Comparison of ENCODE assay signal across 1 cellular context in the genomic region with DNA sequence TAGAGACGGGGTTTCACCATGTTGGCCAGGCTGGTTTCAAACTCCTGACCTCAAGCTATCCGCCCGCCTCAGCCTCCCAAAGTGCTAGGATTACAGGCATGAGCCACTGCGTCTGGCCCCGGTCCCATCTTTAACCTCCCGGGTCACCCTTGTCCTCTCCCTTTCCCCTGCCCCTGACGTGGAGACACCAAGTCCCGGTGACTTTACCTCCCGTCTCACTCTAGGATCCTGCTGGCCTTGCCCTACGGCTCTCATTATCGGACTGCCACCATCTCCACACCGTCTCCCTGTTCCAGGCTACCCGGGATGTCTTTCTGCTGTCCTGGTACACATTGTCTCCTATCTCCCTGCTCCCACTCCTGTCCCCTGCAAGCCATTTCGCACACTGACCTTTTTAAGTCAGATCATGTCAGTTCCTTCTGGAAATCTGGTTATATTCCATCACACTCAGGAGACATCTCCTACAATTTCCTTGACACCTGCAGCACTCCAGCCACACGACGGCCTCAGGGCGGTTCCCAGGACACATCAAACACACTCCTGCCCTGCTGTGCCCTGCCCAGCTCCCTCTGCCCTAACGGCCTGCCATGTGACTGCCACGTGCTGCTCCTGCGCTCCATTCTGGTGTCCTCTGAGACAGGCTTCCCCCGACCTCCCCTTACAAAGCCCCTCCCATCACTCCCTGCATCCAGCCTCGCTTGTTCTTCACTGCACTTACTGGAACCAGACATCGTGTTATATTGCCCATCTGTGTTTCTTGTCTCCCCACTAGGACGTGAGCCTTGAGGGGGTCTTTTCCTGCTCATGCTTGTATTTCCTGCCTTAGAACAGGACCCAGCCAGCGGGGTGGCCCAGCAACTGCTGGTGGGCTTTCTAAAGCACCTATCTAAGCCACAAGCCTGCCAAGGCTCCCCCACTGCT.
TF ChIP-seq lines count a peak whose summit lies in the region.

No MANE protein-coding gene starts in this region.

TF ChIP-seq in WTC11, 78 proteins besides CTCF, POLR2A, EP300 and RAD21 (continued from another document):
- TF ChIP-seq, protein P1, sequence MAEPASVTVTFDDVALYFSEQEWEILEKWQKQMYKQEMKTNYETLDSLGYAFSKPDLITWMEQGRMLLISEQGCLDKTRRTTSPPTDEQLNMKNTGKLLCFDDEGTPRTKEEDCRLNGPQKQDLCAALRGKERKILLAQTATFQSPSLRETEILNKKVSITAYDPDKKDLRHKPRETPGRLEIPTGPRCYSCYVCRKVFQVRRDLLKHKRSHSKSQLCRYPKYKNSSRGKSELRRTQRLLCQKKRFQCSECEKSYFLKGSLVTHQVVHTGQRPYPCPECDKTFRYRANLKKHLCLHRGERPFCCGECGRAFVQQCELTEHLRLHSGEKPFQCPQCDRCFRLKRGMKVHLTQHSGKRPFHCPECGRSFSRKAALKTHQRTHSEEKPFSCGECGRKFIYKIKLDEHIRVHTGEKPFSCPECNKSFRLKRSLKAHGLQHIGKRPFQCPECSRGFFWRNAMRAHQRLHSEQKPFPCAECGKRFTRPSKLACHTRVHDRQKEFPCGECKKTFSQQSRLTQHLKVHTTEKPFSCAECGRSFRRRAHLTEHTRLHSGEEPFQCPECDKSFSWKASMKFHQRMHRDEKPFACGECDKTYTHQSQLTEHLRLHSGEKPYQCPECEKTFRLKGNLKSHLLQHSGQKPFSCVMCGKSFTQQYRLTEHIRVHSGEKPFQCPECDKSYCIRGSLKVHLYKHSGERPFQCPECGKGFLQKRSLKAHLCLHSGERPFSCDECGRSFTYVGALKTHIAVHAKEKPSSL (CRISPR knock-in tag; conservative IDR thresholded peaks at IDR 0.05): no peak
- TF ChIP-seq NFYB (CRISPR knock-in tag; conservative IDR thresholded peaks at IDR 0.05; ENCODE audit: low read depth): no peak
- TF ChIP-seq, protein P2, sequence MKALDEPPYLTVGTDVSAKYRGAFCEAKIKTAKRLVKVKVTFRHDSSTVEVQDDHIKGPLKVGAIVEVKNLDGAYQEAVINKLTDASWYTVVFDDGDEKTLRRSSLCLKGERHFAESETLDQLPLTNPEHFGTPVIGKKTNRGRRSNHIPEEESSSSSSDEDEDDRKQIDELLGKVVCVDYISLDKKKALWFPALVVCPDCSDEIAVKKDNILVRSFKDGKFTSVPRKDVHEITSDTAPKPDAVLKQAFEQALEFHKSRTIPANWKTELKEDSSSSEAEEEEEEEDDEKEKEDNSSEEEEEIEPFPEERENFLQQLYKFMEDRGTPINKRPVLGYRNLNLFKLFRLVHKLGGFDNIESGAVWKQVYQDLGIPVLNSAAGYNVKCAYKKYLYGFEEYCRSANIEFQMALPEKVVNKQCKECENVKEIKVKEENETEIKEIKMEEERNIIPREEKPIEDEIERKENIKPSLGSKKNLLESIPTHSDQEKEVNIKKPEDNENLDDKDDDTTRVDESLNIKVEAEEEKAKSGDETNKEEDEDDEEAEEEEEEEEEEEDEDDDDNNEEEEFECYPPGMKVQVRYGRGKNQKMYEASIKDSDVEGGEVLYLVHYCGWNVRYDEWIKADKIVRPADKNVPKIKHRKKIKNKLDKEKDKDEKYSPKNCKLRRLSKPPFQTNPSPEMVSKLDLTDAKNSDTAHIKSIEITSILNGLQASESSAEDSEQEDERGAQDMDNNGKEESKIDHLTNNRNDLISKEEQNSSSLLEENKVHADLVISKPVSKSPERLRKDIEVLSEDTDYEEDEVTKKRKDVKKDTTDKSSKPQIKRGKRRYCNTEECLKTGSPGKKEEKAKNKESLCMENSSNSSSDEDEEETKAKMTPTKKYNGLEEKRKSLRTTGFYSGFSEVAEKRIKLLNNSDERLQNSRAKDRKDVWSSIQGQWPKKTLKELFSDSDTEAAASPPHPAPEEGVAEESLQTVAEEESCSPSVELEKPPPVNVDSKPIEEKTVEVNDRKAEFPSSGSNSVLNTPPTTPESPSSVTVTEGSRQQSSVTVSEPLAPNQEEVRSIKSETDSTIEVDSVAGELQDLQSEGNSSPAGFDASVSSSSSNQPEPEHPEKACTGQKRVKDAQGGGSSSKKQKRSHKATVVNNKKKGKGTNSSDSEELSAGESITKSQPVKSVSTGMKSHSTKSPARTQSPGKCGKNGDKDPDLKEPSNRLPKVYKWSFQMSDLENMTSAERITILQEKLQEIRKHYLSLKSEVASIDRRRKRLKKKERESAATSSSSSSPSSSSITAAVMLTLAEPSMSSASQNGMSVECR (CRISPR knock-in tag; IDR thresholded peaks at IDR 0.05; ENCODE audit: borderline replicate concordance): no peak
